6 cellular contexts compared by ENCODE assay signal in genomic region chr14:103521438-103521961, GRCh38. TPM values are rescaled to one million over a fixed set of nuclear protein-coding genes. Genes with fewer than 3 reads are reported as not detected.
DNase-seq lines count a peak whose midpoint lies in the region; ATAC-seq and TF ChIP-seq lines count a peak whose summit lies in the region.

No MANE protein-coding gene starts in this region.

- peaks cover 0 to 20% of the 10 kb centered on the region in 2 experiments; a peak in 1 of 4 replicates for H3K4me1 ChIP-seq in SK-N-SH (ENCODE audit: control insufficient read depth in 1 of 2, insufficient read depth in 2 of 2, low read depth in 1 of 2, low read length in 1 of 2)
- H3K4me1 ChIP-seq in skeletal muscle satellite cell (ENCODE audit: control insufficient read depth, insufficient read depth, low read length) = peaks cover 23% of the 10 kb centered on the region

- no peak for TF ChIP-seq CTCF in SK-N-SH (IDR thresholded peaks at IDR 0.05)

- no peak overlapping the region for H3K9ac ChIP-seq in SK-N-SH
- no peak overlapping the region for H3K9ac ChIP-seq in skeletal muscle satellite cell (ENCODE audit: low read depth, low read length)

- DNase-seq in SK-N-SH (peak; percentile 78), NCI-H187 (lab: John Stamatoyannopoulos, UW) (no peak)
- no peak for DNase-seq in stimulated activated naive CD4-positive, alpha-beta T cell treated with Interleukin-2 at 50 U/mL for 16 hours (lab: John Stamatoyannopoulos, UW)

- H3F3A ChIP-seq in SK-N-SH (replicated peaks; ENCODE audit: insufficient read depth) = peaks cover 5% of the 10 kb centered on the region

- peak overlapping the region in 1 of 2 experiments; percentile 74; a peak in 2 of 4 replicates for H3K27ac ChIP-seq in SK-N-SH (ENCODE audit: low read depth in 2 of 2, low read length in 1 of 2)

- H3K4me2 ChIP-seq in SK-N-SH = peak overlapping the region; percentile 83; the same call in 1 of the 2 replicates
- H3K4me2 ChIP-seq in skeletal muscle satellite cell (ENCODE audit: low read length) = peak overlapping the region; percentile 79

- TF ChIP-seq RAD21 in SK-N-SH (IDR thresholded peaks at IDR 0.05; ENCODE audit: low read length) = no peak

- CTCF ChIA-PET in SK-N-SH (lab: Yijun Ruan, JAX) = interaction anchor here (1.4 to 9.6 kb wide), 9 partner anchors 10 to 190 kb away, joined by 3 to 194 read pairs (median 7); no protein-coding TSS in a partner anchor

- no peak for TF ChIP-seq EP300 in SK-N-SH (IDR thresholded peaks at IDR 0.05; ENCODE audit: borderline replicate concordance in 1 of 2, low read depth in 1 of 2, low read length in 1 of 2)

- no peaks in the 10 kb centered on the region for H3K79me2 ChIP-seq in SK-N-SH (ENCODE audit: insufficient read depth)

- H2AFZ ChIP-seq in SK-N-SH (ENCODE audit: low read depth) = no peak overlapping the region

- peak overlapping the region; percentile 35 to 57; a peak in 3 of 4 replicates for H3K4me3 ChIP-seq in SK-N-SH (ENCODE audit: low read depth in 2 of 2, low read length in 1 of 2)
- H3K4me3 ChIP-seq in skeletal muscle satellite cell (ENCODE audit: low read length) = peak overlapping the region; percentile 60

- no peaks in the 10 kb centered on the region for H3K9me2 ChIP-seq in SK-N-SH

- peaks cover 0 to 4% of the 10 kb centered on the region in 2 experiments for H3K36me3 ChIP-seq in SK-N-SH (replicated peaks in 1 of 2; ENCODE audit: control insufficient read depth in 1 of 2, insufficient read depth in 2 of 2, low read length in 1 of 2)
- H3K36me3 ChIP-seq in skeletal muscle satellite cell (ENCODE audit: insufficient read depth, low read length) = no peaks in the 10 kb centered on the region

- H3K9me3 ChIP-seq in SK-N-SH = no peaks in the 10 kb centered on the region
- H3K9me3 ChIP-seq in skeletal muscle satellite cell (replicated peaks; ENCODE audit: low read length) = no peaks in the 10 kb centered on the region

- H3K27me3 ChIP-seq in SK-N-SH (ENCODE audit: insufficient read depth) (peaks cover 16% of the 10 kb centered on the region), skeletal muscle satellite cell (ENCODE audit: control insufficient read depth, insufficient read depth, low read length) (peaks cover 27% of the 10 kb centered on the region)

- ATAC-seq in SK-N-SH treated with all-trans-retinoic acid at 6 μM for 48 hours (no peak; the same call in 2 of the 3 replicates), esophagus mucosa (peak; percentile 20)

- WGBS in SK-N-SH (ENCODE audit: low lambda C conversion rate) = 3% methylated on average over 6 of the region's 78 CpGs

- POLR2A ChIA-PET in SK-N-SH (lab: Yijun Ruan, JAX) = interaction anchor here (0.6 to 3.5 kb wide), 9 partner anchors 10 to 1524 kb away, joined by 3 to 19 read pairs (median 4); partner anchors contain the start of genes BAG5 and EIF5

- H4K20me1 ChIP-seq in SK-N-SH (ENCODE audit: insufficient read depth) = no peaks in the 10 kb centered on the region

TF ChIP-seq in SK-N-SH, 30 proteins besides CTCF, POLR2A, EP300 and RAD21:
- TF ChIP-seq IRF3 (IDR thresholded peaks at IDR 0.05; ENCODE audit: low read depth, low read length) = no peak
- TF ChIP-seq TAF1 (IDR thresholded peaks at IDR 0.05; ENCODE audit: borderline replicate concordance, low read depth, low read length) = no peak
- no peak for TF ChIP-seq FOSL2 (IDR thresholded peaks at IDR 0.05; ENCODE audit: borderline replicate concordance, low read depth)

TF ChIP-seq in SK-N-SH treated with all-trans-retinoic acid at 6 μM for 48 hours, 23 proteins besides CTCF, POLR2A, EP300 and RAD21:
- no peak for TF ChIP-seq POU6F1 (CRISPR knock-in tag; IDR thresholded peaks at IDR 0.05; ENCODE audit: borderline replicate concordance, low read depth)

RNA-seq across cellular contexts. Expression of gene CKB, which starts 1.1 kb away (rescaled TPM):
- 47.6 and 53.0 TPM in 2 replicates for polyA plus RNA-seq in SK-N-SH (2012; rRNA removed)
- 24.1 and 41.5 TPM in 2 replicates for polyA plus RNA-seq in SK-N-SH (2012; cell fraction: cytosol; rRNA removed)
- polyA plus RNA-seq in SK-N-SH (2012; cell fraction: nucleus; rRNA removed) = 111 and 208 TPM in 2 replicates
- 17.8 TPM for total RNA-seq in esophagus mucosa
- 22.1 and 70.3 TPM in 2 replicates for total RNA-seq in skeletal muscle satellite cell (2012; rRNA removed)

RNA-seq across cellular contexts. Expression of gene TRMT61A, which starts 7.5 kb away (rescaled TPM):
- 15.8 and 18.1 TPM in 2 replicates for polyA plus RNA-seq in SK-N-SH (2012; rRNA removed)
- polyA plus RNA-seq in SK-N-SH (2012; cell fraction: cytosol; rRNA removed) = 6.9 and 12.1 TPM in 2 replicates
- 32.9 and 37.6 TPM in 2 replicates for polyA plus RNA-seq in SK-N-SH (2012; cell fraction: nucleus; rRNA removed)
- 6.1 TPM for total RNA-seq in esophagus mucosa
- total RNA-seq in skeletal muscle satellite cell (2012; rRNA removed) = 14.9 and 17.0 TPM in 2 replicates

RNA-seq across cellular contexts. Expression of gene BAG5, which starts 41.0 kb away (rescaled TPM):
- polyA plus RNA-seq in SK-N-SH (2012; rRNA removed) = 5.2 and 5.9 TPM in 2 replicates
- polyA plus RNA-seq in SK-N-SH (2012; cell fraction: cytosol; rRNA removed) = 7.9 and 8.3 TPM in 2 replicates
- 3.4 and 5.4 TPM in 2 replicates for polyA plus RNA-seq in SK-N-SH (2012; cell fraction: nucleus; rRNA removed)
- 23.6 TPM for total RNA-seq in esophagus mucosa
- 24.0 and 28.1 TPM in 2 replicates for total RNA-seq in skeletal muscle satellite cell (2012; rRNA removed)

RNA-seq across cellular contexts. Expression of gene COA8, which starts 41.3 kb away (rescaled TPM):
- polyA plus RNA-seq in SK-N-SH (2012; rRNA removed) = 25.2 and 25.4 TPM in 2 replicates
- polyA plus RNA-seq in SK-N-SH (2012; cell fraction: cytosol; rRNA removed) = 29.8 and 31.6 TPM in 2 replicates
- polyA plus RNA-seq in SK-N-SH (2012; cell fraction: nucleus; rRNA removed) = 4.9 and 8.9 TPM in 2 replicates
- 30.3 TPM for total RNA-seq in esophagus mucosa
- 17.0 and 17.2 TPM in 2 replicates for total RNA-seq in skeletal muscle satellite cell (2012; rRNA removed)
